In genomic region chr6:35311390-35312075, GRCh38 we compare ENCODE assay signal across 8 cellular contexts. TPM values are rescaled to one million over a fixed set of nuclear protein-coding genes. Genes with fewer than 3 reads are reported as not detected.
A peak's percentile ranks its signal among the peaks of the same experiment; 100 is the strongest.
DNase-seq lines count a peak whose midpoint lies in the region; ATAC-seq and TF ChIP-seq lines count a peak whose summit lies in the region.
"Had no signal": no experiment of that assay in that cellular context is flagged by ENCODE, and none has a peak within 500 bp of the region (broad histone marks: within the 10 kb centered on the region; RNA-seq: fewer than 3 reads in every experiment).

No MANE protein-coding gene starts in this region.

- H3K27me3 ChIP-seq in esophagus (ENCODE audit: control insufficient read depth in 1 of 2, insufficient read depth in 2 of 2, low read length in 2 of 2) (no peaks in the 10 kb centered on the region), dorsolateral prefrontal cortex (no peaks in the 10 kb centered on the region)

- 64 to 70% methylated on average over 6 of the region's 6 CpGs for WGBS in esophagus, 2 donors

- intact Hi-C loops in dorsolateral prefrontal cortex (cut with DNase I): no loop called here

- H3K4me3 ChIP-seq in esophagus (ENCODE audit: low read depth in 1 of 2, low read length in 2 of 2) (no peak overlapping the region), dorsolateral prefrontal cortex (no peak overlapping the region)

- H3K36me3 ChIP-seq in esophagus (ENCODE audit: control insufficient read depth in 2 of 2, insufficient read depth in 2 of 2, low read length in 1 of 2): peaks cover 0 to 4% of the 10 kb centered on the region in 2 donors

- no peaks in the 10 kb centered on the region for H3K27me3 Mint-ChIP-seq in stimulated activated naive CD8-positive, alpha-beta T cell treated with anti-CD3 and anti-CD28 coated beads, Interleukin-15, amount 100 ng/mL, for 72 hours

- peak; percentile 90 for ATAC-seq in stimulated activated naive CD8-positive, alpha-beta T cell treated with anti-CD3 and anti-CD28 coated beads, Interleukin-15, amount 100 ng/mL, for 72 hours

- no peaks in the 10 kb centered on the region for H3K9me3 ChIP-seq in esophagus (ENCODE audit: control insufficient read depth in 2 of 2, insufficient read depth in 1 of 2, low read depth in 1 of 2, low read length in 1 of 2)

- no peaks in the 10 kb centered on the region for H3K4me1 ChIP-seq in esophagus (ENCODE audit: control insufficient read depth in 2 of 2, insufficient read depth in 2 of 2, low read length in 1 of 2)

- no peaks in the 10 kb centered on the region for H3K9me3 Mint-ChIP-seq in stimulated activated naive CD8-positive, alpha-beta T cell treated with anti-CD3 and anti-CD28 coated beads, Interleukin-15, amount 100 ng/mL, for 72 hours

- H3K27ac Mint-ChIP-seq in stimulated activated naive CD8-positive, alpha-beta T cell treated with anti-CD3 and anti-CD28 coated beads, Interleukin-15, amount 100 ng/mL, for 72 hours: peak overlapping the region; percentile 97

- DNase-seq in Kasumi-1 (lab: John Stamatoyannopoulos, UW): peak; percentile 49 to 51
- peak; percentile 55 for DNase-seq in activated CD4-positive, alpha-beta T cell treated with anti-CD3 and anti-CD28 coated beads, Interleukin-2, amount 50 U/mL, for 1 hour
- peak; percentile 25 to 57 for DNase-seq in stimulated activated naive CD8-positive, alpha-beta T cell treated with anti-CD3 and anti-CD28 coated beads, Interleukin-15, amount 100 ng/mL, for 72 hours
- DNase-seq in DMS79 treated with DMSO at 0.1 percent for 48 hours (lab: John Stamatoyannopoulos, UW): no peak
- no peak for DNase-seq in dorsolateral prefrontal cortex
- DNase-seq in kidney tubule cell (ENCODE audit: low spot score): no peak
- DNase-seq: NCI-H226 had no signal

- H3K27ac ChIP-seq in esophagus (ENCODE audit: low read depth in 2 of 2, low read length in 1 of 2) (peak overlapping the region; percentile 48 to 63), dorsolateral prefrontal cortex (peak overlapping the region in 6 of 59 donors; percentile 7 to 59 (median 26))

- peaks cover 96% of the 10 kb centered on the region for H3K4me1 Mint-ChIP-seq in stimulated activated naive CD8-positive, alpha-beta T cell treated with anti-CD3 and anti-CD28 coated beads, Interleukin-15, amount 100 ng/mL, for 72 hours

- TF ChIP-seq CTCF in dorsolateral prefrontal cortex (IDR thresholded peaks at IDR 0.05 in 54 of 56, conservative IDR thresholded peaks at IDR 0.05 in 2 of 56; ENCODE audit: low read depth in 1 of 56, partially characterized antibody in 56 of 56): no peak

- peak overlapping the region; percentile 77 for H3K4me3 Mint-ChIP-seq in stimulated activated naive CD8-positive, alpha-beta T cell treated with anti-CD3 and anti-CD28 coated beads, Interleukin-15, amount 100 ng/mL, for 72 hours

RNA-seq across cellular contexts. Expression of gene DEF6, which starts 13.9 kb away (rescaled TPM):
- polyA plus RNA-seq in esophagus: 10 to 100 TPM; 25.2 to 38.6 TPM
- 10 to 100 TPM in 2 of 120 experiments, 1 to 10 TPM in 118; 1.6 to 10.2 (median 4.8) TPM for total RNA-seq in dorsolateral prefrontal cortex

RNA-seq across cellular contexts. Expression of gene PPARD, which starts 30.8 kb away (rescaled TPM):
- 10 to 100 TPM; 28.1 to 45.1 TPM for polyA plus RNA-seq in esophagus
- total RNA-seq in dorsolateral prefrontal cortex: 10 to 100 TPM; 26.8 to 49.1 (median 36.9) TPM

RNA-seq across cellular contexts. Expression of gene ZNF76, which starts 52.0 kb away (rescaled TPM):
- 10 to 100 TPM; 15.3 to 26.9 TPM for polyA plus RNA-seq in esophagus
- total RNA-seq in dorsolateral prefrontal cortex: 10 to 100 TPM; 28.7 to 73.1 (median 45.8) TPM

Comparison
In these comparisons a context has a peak if more than half of its experiments do, and no peak if none do; other contexts are left out.
1. DNase-seq: peak in Kasumi-1 (2 of 2), activated CD4-positive, alpha-beta T cell treated with anti-CD3 and anti-CD28 coated beads, Interleukin-2, amount 50 U/mL, for 1 hour (single experiment) and stimulated activated naive CD8-positive, alpha-beta T cell treated with anti-CD3 and anti-CD28 coated beads, Interleukin-15, amount 100 ng/mL, for 72 hours (2 of 2); none in DMS79 treated with DMSO at 0.1 percent for 48 hours (single experiment), dorsolateral prefrontal cortex (0 of 10) and kidney tubule cell (single experiment).